21 cellular contexts compared by ENCODE assay signal in genomic region chr4:139794158-139794954, GRCh38.
A peak's percentile ranks its signal among the peaks of the same experiment; 100 is the strongest.
DNase-seq lines count a peak whose midpoint lies in the region; ATAC-seq and TF ChIP-seq lines count a peak whose summit lies in the region.
"Had no signal": no experiment of that assay in that cellular context is flagged by ENCODE, and none has a peak within 500 bp of the region (broad histone marks: within the 10 kb centered on the region; RNA-seq: fewer than 3 reads in every experiment).

No MANE protein-coding gene starts in this region.

- H3K36me3 ChIP-seq in GM23248 (ENCODE audit: low read depth) (no peaks in the 10 kb centered on the region), adipocyte (ENCODE audit: control insufficient read depth, insufficient read depth, low read length, severe bottlenecking) (no peaks in the 10 kb centered on the region)
- H3K36me3 ChIP-seq: suprapubic skin, vagina had no signal

- no peaks in the 10 kb centered on the region for H3K9me3 Mint-ChIP-seq in activated T-cell treated with anti-CD3 and anti-CD28 coated beads, Interleukin-2, amount 50 U/mL, for 4 hours
- H3K9me3 Mint-ChIP-seq: activated naive CD4-positive, alpha-beta T cell treated with anti-CD3 and anti-CD28 coated beads, Interleukin-2, amount 50 U/mL, for 72 hours; CD4-positive, alpha-beta T cell had no signal

- H3K4me3 Mint-ChIP-seq in activated T-cell treated with anti-CD3 and anti-CD28 coated beads, Interleukin-2, amount 50 U/mL, for 4 hours = no peak overlapping the region
- H3K4me3 Mint-ChIP-seq: CD4-positive, alpha-beta T cell had no signal

- H3K27me3 ChIP-seq in GM23248 (replicated peaks; ENCODE audit: insufficient read depth) (no peaks in the 10 kb centered on the region), adipocyte (replicated peaks; ENCODE audit: control insufficient read depth, insufficient read depth, low read length) (no peaks in the 10 kb centered on the region)
- H3K27me3 ChIP-seq: body of pancreas, suprapubic skin, vagina had no signal

- H3F3A ChIP-seq in GM23248 (ENCODE audit: insufficient read depth) = no peaks in the 10 kb centered on the region

- H3K4me1 ChIP-seq in GM23248 (ENCODE audit: insufficient read depth) (peaks cover 20% of the 10 kb centered on the region), adipocyte (ENCODE audit: control insufficient read depth, insufficient read depth, low read length) (peaks cover 27% of the 10 kb centered on the region)

- no peak overlapping the region for H2AFZ ChIP-seq in GM23248

- 35 to 39% methylated on average over 3 of the region's 3 CpGs for WGBS in GM23248 (ENCODE audit: low coverage in 1 of 2, low lambda C conversion rate in 2 of 2, missing lambda C conversion rate in 2 of 2), 2 experiments

- DNase-seq in AG08395 (ENCODE audit: low spot score) (peak; percentile 85), GM23248 (peak; percentile 91), adipocyte (ENCODE audit: low read depth) (peak; percentile 88), fibroblast of the aortic adventitia (ENCODE audit: low read depth) (peak; percentile 81), NCI-H2081 (lab: John Stamatoyannopoulos, UW) (no peak), putamen (ENCODE audit: low spot score) (no peak)
- no peak for DNase-seq in stimulated activated naive CD4-positive, alpha-beta T cell treated with Interleukin-2 at 50 U/mL for 16 hours (lab: John Stamatoyannopoulos, UW)
- no peak for DNase-seq in activated T-cell treated with anti-CD3 and anti-CD28 coated beads, Interleukin-2, amount 50 U/mL, for 4 hours
- DNase-seq: activated T-cell treated with anti-CD3 and anti-CD28 coated beads, Interleukin-2, amount 50 U/mL, for 48 hours; body of pancreas; CD4-positive, alpha-beta T cell; cortex of kidney; DMS53; H7; kidney; NCI-H1092; NCI-H1930; NCI-H345 had no signal

- H3K79me2 ChIP-seq in GM23248 (ENCODE audit: insufficient read depth) = no peaks in the 10 kb centered on the region

- no peaks in the 10 kb centered on the region for H3K4me1 Mint-ChIP-seq in activated T-cell treated with anti-CD3 and anti-CD28 coated beads, Interleukin-2, amount 50 U/mL, for 4 hours (ENCODE audit: low read depth)

- TF ChIP-seq CTCF in fibroblast of the aortic adventitia (IDR thresholded peaks at IDR 0.05; ENCODE audit: insufficient read depth, low read length) = no peak

- no peaks in the 10 kb centered on the region; the same call in 1 of the 2 replicates for H3K9me2 ChIP-seq in GM23248 (ENCODE audit: insufficient read depth)

- in situ Hi-C loops in GM23248 (cut with MboI) = no loop called here

- no peaks in the 10 kb centered on the region for H3K36me3 Mint-ChIP-seq in activated T-cell treated with anti-CD3 and anti-CD28 coated beads, Interleukin-2, amount 50 U/mL, for 4 hours (ENCODE audit: insufficient read depth)
- H3K36me3 Mint-ChIP-seq: activated naive CD4-positive, alpha-beta T cell treated with anti-CD3 and anti-CD28 coated beads, Interleukin-2, amount 50 U/mL, for 72 hours had no signal

- H3K9ac ChIP-seq in GM23248 (no peak overlapping the region), adipocyte (ENCODE audit: low read length) (no peak overlapping the region)

- H4K20me1 ChIP-seq in GM23248 (ENCODE audit: insufficient read depth) = no peaks in the 10 kb centered on the region

- H3K9me3 ChIP-seq in GM23248 (ENCODE audit: low read depth) = no peaks in the 10 kb centered on the region
- no peaks in the 10 kb centered on the region for H3K9me3 ChIP-seq in adipocyte (ENCODE audit: control insufficient read depth, low read length)
- H3K9me3 ChIP-seq: body of pancreas, suprapubic skin, vagina had no signal

- no peak for ATAC-seq in activated T-cell treated with anti-CD3 and anti-CD28 coated beads, Interleukin-2, amount 50 U/mL, for 4 hours
- ATAC-seq: activated naive CD4-positive, alpha-beta T cell treated with anti-CD3 and anti-CD28 coated beads, Interleukin-2, amount 50 U/mL, for 72 hours; body of pancreas had no signal

- peaks cover 6% of the 10 kb centered on the region for H3K27me3 Mint-ChIP-seq in activated T-cell treated with anti-CD3 and anti-CD28 coated beads, Interleukin-2, amount 50 U/mL, for 4 hours (ENCODE audit: low read depth)

- H3K4me3 ChIP-seq in GM23248 (no peak overlapping the region), adipocyte (ENCODE audit: low read length) (peak overlapping the region; percentile 38), fibroblast of the aortic adventitia (ENCODE audit: low read depth, low read length) (no peak overlapping the region)
- H3K4me3 ChIP-seq: body of pancreas, suprapubic skin, vagina had no signal

- no peak overlapping the region for H3K27ac ChIP-seq in GM23248
- H3K27ac ChIP-seq: body of pancreas, suprapubic skin, vagina had no signal

- peak overlapping the region; percentile 33 for H3K4me2 ChIP-seq in GM23248 (ENCODE audit: unreplicated experiment)

Comparison
In these comparisons a context has a peak if more than half of its experiments do, and no peak if none do; other contexts are left out.
1. DNase-seq: peak in AG08395 (single experiment), GM23248 (single experiment), adipocyte (single experiment) and fibroblast of the aortic adventitia (single experiment); none in stimulated activated naive CD4-positive, alpha-beta T cell treated with Interleukin-2 at 50 U/mL for 16 hours (single experiment), NCI-H2081 (0 of 2), activated T-cell treated with anti-CD3 and anti-CD28 coated beads, Interleukin-2, amount 50 U/mL, for 4 hours (single experiment) and putamen (single experiment).